In the genomic region with DNA sequence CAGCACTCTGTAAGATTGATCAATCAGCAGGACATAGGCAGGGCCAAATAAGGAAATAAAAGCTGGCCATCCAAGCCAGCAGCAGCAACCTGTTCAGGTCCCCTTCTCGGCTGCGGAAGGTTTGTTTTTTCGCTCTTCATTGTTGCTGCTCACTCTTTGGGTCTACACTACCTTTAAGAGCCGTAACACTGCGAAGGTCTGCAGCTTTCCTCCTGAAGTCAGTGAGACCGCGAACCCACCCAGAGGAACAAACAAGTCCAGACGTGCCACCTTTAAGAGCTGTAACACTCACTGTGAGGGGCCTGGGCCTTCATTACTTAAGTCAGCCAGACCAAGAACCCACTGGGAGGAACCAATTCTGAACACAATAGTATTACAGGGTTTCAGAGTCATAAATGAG, we compare ENCODE assay signal across 6 cellular contexts.
"Had no signal": no experiment of that assay in that cellular context is flagged by ENCODE, and none has a peak within 500 bp of the region (broad histone marks: within the 10 kb centered on the region; RNA-seq: fewer than 3 reads in every experiment).

No MANE protein-coding gene starts in this region.

- DNase-seq: H9, HCEC 1CT had no signal

- H3K36me3 Mint-ChIP-seq: IgD-negative memory B cell had no signal

- ATAC-seq: GM23338, HepG2 had no signal

- H3K4me3 Mint-ChIP-seq: GM23338, H9, IgD-negative memory B cell had no signal

- H3K4me1 Mint-ChIP-seq: IgD-negative memory B cell had no signal

- H3K27ac ChIP-seq: HL-60 had no signal

- H3K4me3 ChIP-seq: GM23338 had no signal

- H3K27ac Mint-ChIP-seq: GM23338, IgD-negative memory B cell had no signal
